ENCODE assay signal across 1 cellular context in the genomic region with DNA sequence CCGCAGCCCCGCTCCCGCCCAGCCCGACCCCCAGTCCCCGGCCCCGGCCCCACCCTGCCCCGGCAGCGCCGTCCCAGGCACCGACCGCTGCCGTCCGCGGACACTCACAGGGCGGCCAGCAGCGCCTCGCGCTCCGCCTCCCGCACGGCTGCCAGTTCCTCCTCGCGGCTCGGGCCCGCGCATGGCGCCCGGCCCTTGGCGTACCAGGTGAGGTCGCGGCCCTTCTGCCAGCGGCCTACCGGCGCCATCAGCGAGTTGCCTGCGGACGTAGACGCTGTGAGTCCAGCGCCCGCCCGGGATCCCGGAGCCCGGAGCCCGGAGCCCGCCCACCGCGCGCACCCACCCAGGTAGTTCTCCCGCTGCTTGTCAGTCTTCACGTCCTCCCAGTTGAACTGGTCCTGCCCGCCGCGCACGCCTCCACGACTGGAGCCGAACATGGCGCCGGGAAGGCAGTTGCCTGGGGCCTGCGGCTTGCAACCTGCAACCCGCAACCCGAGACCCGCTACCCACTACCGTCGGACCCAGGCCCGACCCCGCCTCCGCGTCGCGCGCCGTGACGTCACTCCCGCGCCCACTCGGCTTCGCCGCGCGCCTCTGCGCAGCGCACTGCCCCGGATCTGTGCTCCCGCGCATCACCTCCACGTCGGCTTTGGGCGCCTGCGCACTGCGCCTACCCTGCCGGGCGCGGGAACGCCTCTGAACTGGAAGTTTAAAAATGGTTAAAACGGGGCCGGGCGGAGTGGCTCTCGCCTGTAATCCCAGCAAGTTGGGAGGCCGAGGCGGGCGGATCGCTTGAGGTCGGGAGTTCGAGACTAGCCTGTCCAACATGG.
TF ChIP-seq lines count a peak whose summit lies in the region.

C1orf35 (minus strand) TSS at position 535 of the 830 bp plus-strand sequence; CDS start at position 437, 98 bp downstream.

TF ChIP-seq in GM12878, 131 proteins besides CTCF, POLR2A, EP300 and RAD21 (continued from another document and continues in another):
- TF ChIP-seq POLR2AphosphoS5 (IDR thresholded peaks at IDR 0.05; ENCODE audit: low read length) (peak; percentile 43; the same call in 1 of the 2 replicates), IKZF2 (IDR thresholded peaks at IDR 0.05) (no peak; a peak in 1 of 4 replicates), HDAC2 (IDR thresholded peaks at IDR 0.05) (no peak), REST (IDR thresholded peaks at IDR 0.05; ENCODE audit: low read depth, low read length) (no peak), RELA (IDR thresholded peaks at IDR 0.05; ENCODE audit: borderline replicate concordance, partially characterized antibody) (peak; percentile 78), EED (IDR thresholded peaks at IDR 0.05; ENCODE audit: low read depth) (no peak), MYC (IDR thresholded peaks at IDR 0.05; ENCODE audit: insufficient read depth, insufficient read length, insufficient replicate concordance, low read length, severe bottlenecking) (peak; percentile 85), TARDBP (IDR thresholded peaks at IDR 0.05; ENCODE audit: borderline replicate concordance) (0 out of 2 replicates have a peak, but pooled peaks have one; percentile 65), SIN3A (IDR thresholded peaks at IDR 0.05; ENCODE audit: low read depth, low read length) (peak; percentile 79; the same call in 1 of the 2 replicates), BRCA1 (IDR thresholded peaks at IDR 0.05; ENCODE audit: low read depth, low read length) (peak; percentile 54), NR2F1 (conservative IDR thresholded peaks at IDR 0.05) (peak; percentile 60; the same call in 1 of the 2 replicates), SMC3 (IDR thresholded peaks at IDR 0.05; ENCODE audit: borderline replicate concordance, low read length) (no peak), SRF (IDR thresholded peaks at IDR 0.05; ENCODE audit: low read depth in 2 of 2, low read length in 2 of 2) (peak; percentile 58 to 89), CBX3 (IDR thresholded peaks at IDR 0.05; ENCODE audit: borderline replicate concordance, low read depth) (no peak), MYB (IDR thresholded peaks at IDR 0.05; ENCODE audit: borderline replicate concordance, low read depth, low read length) (no peak), SREBF2 (IDR thresholded peaks at IDR 0.05; ENCODE audit: low read length) (no peak), SIX5 (IDR thresholded peaks at IDR 0.05; ENCODE audit: low read depth, low read length, severe bottlenecking) (peak; percentile 23), BCL3 (IDR thresholded peaks at IDR 0.05; ENCODE audit: borderline replicate concordance, insufficient read depth, low read depth, low read length, poor library complexity, severe bottlenecking) (no peak), GATAD2B (conservative IDR thresholded peaks at IDR 0.05; ENCODE audit: low read depth) (peak; percentile 92), WRNIP1 (IDR thresholded peaks at IDR 0.05; ENCODE audit: borderline replicate concordance, low read depth, low read length) (no peak), CHD4 (IDR thresholded peaks at IDR 0.05) (no peak), ATF7 (IDR thresholded peaks at IDR 0.05; ENCODE audit: low read depth) (peak; percentile 67), MTA3 (IDR thresholded peaks at IDR 0.05; ENCODE audit: borderline replicate concordance, low read length) (no peak), ZZZ3 (IDR thresholded peaks at IDR 0.05; ENCODE audit: control insufficient read depth, insufficient read length, low read depth) (no peak), RFX5 (IDR thresholded peaks at IDR 0.05; ENCODE audit: low read depth, low read length) (peak; percentile 62; the same call in 1 of the 2 replicates), RAD51 (IDR thresholded peaks at IDR 0.05) (no peak), TCF3 (IDR thresholded peaks at IDR 0.05; ENCODE audit: borderline replicate concordance, insufficient read depth, low read depth, low read length) (no peak)
- TF ChIP-seq, protein P1, sequence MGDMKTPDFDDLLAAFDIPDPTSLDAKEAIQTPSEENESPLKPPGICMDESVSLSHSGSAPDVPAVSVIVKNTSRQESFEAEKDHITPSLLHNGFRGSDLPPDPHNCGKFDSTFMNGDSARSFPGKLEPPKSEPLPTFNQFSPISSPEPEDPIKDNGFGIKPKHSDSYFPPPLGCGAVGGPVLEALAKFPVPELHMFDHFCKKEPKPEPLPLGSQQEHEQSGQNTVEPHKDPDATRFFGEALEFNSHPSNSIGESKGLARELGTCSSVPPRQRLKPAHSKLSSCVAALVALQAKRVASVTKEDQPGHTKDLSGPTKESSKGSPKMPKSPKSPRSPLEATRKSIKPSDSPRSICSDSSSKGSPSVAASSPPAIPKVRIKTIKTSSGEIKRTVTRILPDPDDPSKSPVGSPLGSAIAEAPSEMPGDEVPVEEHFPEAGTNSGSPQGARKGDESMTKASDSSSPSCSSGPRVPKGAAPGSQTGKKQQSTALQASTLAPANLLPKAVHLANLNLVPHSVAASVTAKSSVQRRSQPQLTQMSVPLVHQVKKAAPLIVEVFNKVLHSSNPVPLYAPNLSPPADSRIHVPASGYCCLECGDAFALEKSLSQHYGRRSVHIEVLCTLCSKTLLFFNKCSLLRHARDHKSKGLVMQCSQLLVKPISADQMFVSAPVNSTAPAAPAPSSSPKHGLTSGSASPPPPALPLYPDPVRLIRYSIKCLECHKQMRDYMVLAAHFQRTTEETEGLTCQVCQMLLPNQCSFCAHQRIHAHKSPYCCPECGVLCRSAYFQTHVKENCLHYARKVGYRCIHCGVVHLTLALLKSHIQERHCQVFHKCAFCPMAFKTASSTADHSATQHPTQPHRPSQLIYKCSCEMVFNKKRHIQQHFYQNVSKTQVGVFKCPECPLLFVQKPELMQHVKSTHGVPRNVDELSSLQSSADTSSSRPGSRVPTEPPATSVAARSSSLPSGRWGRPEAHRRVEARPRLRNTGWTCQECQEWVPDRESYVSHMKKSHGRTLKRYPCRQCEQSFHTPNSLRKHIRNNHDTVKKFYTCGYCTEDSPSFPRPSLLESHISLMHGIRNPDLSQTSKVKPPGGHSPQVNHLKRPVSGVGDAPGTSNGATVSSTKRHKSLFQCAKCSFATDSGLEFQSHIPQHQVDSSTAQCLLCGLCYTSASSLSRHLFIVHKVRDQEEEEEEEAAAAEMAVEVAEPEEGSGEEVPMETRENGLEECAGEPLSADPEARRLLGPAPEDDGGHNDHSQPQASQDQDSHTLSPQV (IDR thresholded peaks at IDR 0.05) = no peak
- TF ChIP-seq, protein P2, sequence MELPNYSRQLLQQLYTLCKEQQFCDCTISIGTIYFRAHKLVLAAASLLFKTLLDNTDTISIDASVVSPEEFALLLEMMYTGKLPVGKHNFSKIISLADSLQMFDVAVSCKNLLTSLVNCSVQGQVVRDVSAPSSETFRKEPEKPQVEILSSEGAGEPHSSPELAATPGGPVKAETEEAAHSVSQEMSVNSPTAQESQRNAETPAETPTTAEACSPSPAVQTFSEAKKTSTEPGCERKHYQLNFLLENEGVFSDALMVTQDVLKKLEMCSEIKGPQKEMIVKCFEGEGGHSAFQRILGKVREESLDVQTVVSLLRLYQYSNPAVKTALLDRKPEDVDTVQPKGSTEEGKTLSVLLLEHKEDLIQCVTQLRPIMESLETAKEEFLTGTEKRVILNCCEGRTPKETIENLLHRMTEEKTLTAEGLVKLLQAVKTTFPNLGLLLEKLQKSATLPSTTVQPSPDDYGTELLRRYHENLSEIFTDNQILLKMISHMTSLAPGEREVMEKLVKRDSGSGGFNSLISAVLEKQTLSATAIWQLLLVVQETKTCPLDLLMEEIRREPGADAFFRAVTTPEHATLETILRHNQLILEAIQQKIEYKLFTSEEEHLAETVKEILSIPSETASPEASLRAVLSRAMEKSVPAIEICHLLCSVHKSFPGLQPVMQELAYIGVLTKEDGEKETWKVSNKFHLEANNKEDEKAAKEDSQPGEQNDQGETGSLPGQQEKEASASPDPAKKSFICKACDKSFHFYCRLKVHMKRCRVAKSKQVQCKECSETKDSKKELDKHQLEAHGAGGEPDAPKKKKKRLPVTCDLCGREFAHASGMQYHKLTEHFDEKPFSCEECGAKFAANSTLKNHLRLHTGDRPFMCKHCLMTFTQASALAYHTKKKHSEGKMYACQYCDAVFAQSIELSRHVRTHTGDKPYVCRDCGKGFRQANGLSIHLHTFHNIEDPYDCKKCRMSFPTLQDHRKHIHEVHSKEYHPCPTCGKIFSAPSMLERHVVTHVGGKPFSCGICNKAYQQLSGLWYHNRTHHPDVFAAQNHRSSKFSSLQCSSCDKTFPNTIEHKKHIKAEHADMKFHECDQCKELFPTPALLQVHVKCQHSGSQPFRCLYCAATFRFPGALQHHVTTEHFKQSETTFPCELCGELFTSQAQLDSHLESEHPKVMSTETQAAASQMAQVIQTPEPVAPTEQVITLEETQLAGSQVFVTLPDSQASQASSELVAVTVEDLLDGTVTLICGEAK (IDR thresholded peaks at IDR 0.05; ENCODE audit: borderline replicate concordance) = no peak
- TF ChIP-seq, protein P3, sequence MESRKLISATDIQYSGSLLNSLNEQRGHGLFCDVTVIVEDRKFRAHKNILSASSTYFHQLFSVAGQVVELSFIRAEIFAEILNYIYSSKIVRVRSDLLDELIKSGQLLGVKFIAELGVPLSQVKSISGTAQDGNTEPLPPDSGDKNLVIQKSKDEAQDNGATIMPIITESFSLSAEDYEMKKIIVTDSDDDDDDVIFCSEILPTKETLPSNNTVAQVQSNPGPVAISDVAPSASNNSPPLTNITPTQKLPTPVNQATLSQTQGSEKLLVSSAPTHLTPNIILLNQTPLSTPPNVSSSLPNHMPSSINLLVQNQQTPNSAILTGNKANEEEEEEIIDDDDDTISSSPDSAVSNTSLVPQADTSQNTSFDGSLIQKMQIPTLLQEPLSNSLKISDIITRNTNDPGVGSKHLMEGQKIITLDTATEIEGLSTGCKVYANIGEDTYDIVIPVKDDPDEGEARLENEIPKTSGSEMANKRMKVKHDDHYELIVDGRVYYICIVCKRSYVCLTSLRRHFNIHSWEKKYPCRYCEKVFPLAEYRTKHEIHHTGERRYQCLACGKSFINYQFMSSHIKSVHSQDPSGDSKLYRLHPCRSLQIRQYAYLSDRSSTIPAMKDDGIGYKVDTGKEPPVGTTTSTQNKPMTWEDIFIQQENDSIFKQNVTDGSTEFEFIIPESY (IDR thresholded peaks at IDR 0.05) = no peak
- TF ChIP-seq, protein P4, sequence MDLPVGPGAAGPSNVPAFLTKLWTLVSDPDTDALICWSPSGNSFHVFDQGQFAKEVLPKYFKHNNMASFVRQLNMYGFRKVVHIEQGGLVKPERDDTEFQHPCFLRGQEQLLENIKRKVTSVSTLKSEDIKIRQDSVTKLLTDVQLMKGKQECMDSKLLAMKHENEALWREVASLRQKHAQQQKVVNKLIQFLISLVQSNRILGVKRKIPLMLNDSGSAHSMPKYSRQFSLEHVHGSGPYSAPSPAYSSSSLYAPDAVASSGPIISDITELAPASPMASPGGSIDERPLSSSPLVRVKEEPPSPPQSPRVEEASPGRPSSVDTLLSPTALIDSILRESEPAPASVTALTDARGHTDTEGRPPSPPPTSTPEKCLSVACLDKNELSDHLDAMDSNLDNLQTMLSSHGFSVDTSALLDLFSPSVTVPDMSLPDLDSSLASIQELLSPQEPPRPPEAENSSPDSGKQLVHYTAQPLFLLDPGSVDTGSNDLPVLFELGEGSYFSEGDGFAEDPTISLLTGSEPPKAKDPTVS (IDR thresholded peaks at IDR 0.05; ENCODE audit: low read depth, low read length) = no peak
- TF ChIP-seq, protein P5, sequence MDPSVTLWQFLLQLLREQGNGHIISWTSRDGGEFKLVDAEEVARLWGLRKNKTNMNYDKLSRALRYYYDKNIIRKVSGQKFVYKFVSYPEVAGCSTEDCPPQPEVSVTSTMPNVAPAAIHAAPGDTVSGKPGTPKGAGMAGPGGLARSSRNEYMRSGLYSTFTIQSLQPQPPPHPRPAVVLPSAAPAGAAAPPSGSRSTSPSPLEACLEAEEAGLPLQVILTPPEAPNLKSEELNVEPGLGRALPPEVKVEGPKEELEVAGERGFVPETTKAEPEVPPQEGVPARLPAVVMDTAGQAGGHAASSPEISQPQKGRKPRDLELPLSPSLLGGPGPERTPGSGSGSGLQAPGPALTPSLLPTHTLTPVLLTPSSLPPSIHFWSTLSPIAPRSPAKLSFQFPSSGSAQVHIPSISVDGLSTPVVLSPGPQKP (IDR thresholded peaks at IDR 0.05; ENCODE audit: low read depth, low read length) = no peak
